ENCODE assay signal across 1 cellular context in the genomic region with DNA sequence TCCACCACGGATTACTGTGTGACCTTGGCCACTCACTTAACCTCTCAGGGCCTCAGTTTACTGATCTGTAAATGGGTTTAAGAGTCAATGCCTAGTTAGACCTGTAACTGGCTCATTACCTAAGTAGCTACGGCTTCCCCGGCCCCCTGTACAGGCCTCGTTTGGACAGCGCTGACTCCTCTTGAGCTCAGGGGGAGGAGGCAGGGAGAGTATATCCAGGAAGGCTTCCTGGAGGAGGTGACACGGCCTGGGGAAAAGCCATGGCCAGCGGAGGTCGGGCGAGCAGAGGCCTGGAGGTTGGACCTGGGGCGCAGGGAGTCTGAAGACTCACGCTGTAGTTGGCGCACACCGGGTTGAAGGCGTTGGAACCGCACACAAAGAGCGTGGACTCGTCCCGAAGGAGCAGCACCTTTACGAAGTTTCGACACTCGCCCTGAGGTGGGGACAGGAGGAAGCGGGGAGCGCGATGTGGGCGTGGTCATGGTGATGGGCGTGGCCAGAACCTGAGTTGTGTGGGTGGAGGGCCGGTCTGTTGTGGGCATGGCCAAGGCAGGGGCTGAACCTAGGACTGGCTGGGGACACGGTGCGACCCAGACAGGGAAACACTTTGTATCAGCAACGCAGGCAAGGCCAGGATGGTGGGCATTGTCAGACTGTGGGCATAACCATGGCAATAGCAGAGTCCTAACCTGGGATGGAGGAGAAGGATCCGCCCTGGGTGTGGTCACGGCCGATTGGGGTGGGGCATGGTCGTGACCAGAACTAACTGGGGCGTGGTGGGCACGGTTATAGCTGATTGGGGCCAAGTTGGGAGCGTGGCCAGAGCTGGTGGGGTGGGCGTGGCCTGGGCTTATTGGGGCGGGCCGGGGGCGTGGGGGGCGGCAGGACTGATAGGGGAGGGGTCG.
TF ChIP-seq lines count a peak whose summit lies in the region.

No MANE protein-coding gene starts in this region.

TF ChIP-seq in K562, 482 proteins besides CTCF, POLR2A, EP300 and RAD21 (continued from another document):
- TF ChIP-seq, protein P1, sequence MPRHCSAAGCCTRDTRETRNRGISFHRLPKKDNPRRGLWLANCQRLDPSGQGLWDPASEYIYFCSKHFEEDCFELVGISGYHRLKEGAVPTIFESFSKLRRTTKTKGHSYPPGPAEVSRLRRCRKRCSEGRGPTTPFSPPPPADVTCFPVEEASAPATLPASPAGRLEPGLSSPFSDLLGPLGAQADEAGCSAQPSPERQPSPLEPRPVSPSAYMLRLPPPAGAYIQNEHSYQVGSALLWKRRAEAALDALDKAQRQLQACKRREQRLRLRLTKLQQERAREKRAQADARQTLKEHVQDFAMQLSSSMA (CRISPR knock-in tag; IDR thresholded peaks at IDR 0.05): no peak
- TF ChIP-seq, protein P2, sequence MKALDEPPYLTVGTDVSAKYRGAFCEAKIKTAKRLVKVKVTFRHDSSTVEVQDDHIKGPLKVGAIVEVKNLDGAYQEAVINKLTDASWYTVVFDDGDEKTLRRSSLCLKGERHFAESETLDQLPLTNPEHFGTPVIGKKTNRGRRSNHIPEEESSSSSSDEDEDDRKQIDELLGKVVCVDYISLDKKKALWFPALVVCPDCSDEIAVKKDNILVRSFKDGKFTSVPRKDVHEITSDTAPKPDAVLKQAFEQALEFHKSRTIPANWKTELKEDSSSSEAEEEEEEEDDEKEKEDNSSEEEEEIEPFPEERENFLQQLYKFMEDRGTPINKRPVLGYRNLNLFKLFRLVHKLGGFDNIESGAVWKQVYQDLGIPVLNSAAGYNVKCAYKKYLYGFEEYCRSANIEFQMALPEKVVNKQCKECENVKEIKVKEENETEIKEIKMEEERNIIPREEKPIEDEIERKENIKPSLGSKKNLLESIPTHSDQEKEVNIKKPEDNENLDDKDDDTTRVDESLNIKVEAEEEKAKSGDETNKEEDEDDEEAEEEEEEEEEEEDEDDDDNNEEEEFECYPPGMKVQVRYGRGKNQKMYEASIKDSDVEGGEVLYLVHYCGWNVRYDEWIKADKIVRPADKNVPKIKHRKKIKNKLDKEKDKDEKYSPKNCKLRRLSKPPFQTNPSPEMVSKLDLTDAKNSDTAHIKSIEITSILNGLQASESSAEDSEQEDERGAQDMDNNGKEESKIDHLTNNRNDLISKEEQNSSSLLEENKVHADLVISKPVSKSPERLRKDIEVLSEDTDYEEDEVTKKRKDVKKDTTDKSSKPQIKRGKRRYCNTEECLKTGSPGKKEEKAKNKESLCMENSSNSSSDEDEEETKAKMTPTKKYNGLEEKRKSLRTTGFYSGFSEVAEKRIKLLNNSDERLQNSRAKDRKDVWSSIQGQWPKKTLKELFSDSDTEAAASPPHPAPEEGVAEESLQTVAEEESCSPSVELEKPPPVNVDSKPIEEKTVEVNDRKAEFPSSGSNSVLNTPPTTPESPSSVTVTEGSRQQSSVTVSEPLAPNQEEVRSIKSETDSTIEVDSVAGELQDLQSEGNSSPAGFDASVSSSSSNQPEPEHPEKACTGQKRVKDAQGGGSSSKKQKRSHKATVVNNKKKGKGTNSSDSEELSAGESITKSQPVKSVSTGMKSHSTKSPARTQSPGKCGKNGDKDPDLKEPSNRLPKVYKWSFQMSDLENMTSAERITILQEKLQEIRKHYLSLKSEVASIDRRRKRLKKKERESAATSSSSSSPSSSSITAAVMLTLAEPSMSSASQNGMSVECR (CRISPR knock-in tag; IDR thresholded peaks at IDR 0.05): peak; percentile 60; the same call in 1 of the 2 replicates
- TF ChIP-seq FOXA3 (CRISPR knock-in tag; conservative IDR thresholded peaks at IDR 0.05 in 1 of 2, IDR thresholded peaks at IDR 0.05 in 1 of 2) (0 out of 4 replicates have a peak, but pooled peaks of 1 of the 2 experiments have one; percentile 64), ESRRB (CRISPR knock-in tag; IDR thresholded peaks at IDR 0.05; ENCODE audit: borderline replicate concordance) (no peak), IFI16 (CRISPR knock-in tag; IDR thresholded peaks at IDR 0.05) (no peak), ASH1L (IDR thresholded peaks at IDR 0.05; ENCODE audit: borderline replicate concordance, low read depth, partially characterized antibody) (peak; percentile 35), SRSF3 (IDR thresholded peaks at IDR 0.05; ENCODE audit: insufficient read depth, low read length) (no peak), SPI1 (IDR thresholded peaks at IDR 0.05; ENCODE audit: borderline replicate concordance, low read depth, low read length) (no peak; the same call in 1 of the 2 replicates), ATF7 (IDR thresholded peaks at IDR 0.05) (no peak), HNRNPL (IDR thresholded peaks at IDR 0.05; ENCODE audit: low read depth, low read length) (no peak), CREM (IDR thresholded peaks at IDR 0.05; ENCODE audit: low read depth) (no peak), TRIM28 (IDR thresholded peaks at IDR 0.05) (0 out of 2 replicates have a peak, but pooled peaks have one; percentile 42), CXXC5 (CRISPR knock-in tag; IDR thresholded peaks at IDR 0.05) (peak; percentile 37; the same call in 1 of the 2 replicates), ZNF324 (CRISPR knock-in tag; IDR thresholded peaks at IDR 0.05) (no peak), NEUROD1 (IDR thresholded peaks at IDR 0.05; ENCODE audit: borderline replicate concordance, low read depth, low read length, partially characterized antibody) (peak; percentile 20), MBD2 (IDR thresholded peaks at IDR 0.05; ENCODE audit: borderline replicate concordance, low read depth) (peak; percentile 87), ZNF431 (CRISPR knock-in tag; IDR thresholded peaks at IDR 0.05) (0 out of 2 replicates have a peak, but pooled peaks have one; percentile 39), ZBED1 (IDR thresholded peaks at IDR 0.05) (0 out of 2 replicates have a peak, but pooled peaks have one; percentile 10), ZNF143 (CRISPR knock-in tag; IDR thresholded peaks at IDR 0.05) (0 out of 2 replicates have a peak, but pooled peaks have one; percentile 35)
- TF ChIP-seq, protein P3, sequence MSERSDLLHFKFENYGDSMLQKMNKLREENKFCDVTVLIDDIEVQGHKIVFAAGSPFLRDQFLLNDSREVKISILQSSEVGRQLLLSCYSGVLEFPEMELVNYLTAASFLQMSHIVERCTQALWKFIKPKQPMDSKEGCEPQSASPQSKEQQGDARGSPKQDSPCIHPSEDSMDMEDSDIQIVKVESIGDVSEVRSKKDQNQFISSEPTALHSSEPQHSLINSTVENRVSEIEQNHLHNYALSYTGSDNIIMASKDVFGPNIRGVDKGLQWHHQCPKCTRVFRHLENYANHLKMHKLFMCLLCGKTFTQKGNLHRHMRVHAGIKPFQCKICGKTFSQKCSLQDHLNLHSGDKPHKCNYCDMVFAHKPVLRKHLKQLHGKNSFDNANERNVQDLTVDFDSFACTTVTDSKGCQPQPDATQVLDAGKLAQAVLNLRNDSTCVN (CRISPR knock-in tag; IDR thresholded peaks at IDR 0.05): no peak
- TF ChIP-seq, protein P4, sequence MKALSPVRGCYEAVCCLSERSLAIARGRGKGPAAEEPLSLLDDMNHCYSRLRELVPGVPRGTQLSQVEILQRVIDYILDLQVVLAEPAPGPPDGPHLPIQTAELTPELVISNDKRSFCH (CRISPR knock-in tag; IDR thresholded peaks at IDR 0.05): no peak
- TF ChIP-seq, protein P4 (tag; IDR thresholded peaks at IDR 0.05): 0 out of 2 replicates have a peak, but pooled peaks have one; percentile 27
- TF ChIP-seq, protein P5, sequence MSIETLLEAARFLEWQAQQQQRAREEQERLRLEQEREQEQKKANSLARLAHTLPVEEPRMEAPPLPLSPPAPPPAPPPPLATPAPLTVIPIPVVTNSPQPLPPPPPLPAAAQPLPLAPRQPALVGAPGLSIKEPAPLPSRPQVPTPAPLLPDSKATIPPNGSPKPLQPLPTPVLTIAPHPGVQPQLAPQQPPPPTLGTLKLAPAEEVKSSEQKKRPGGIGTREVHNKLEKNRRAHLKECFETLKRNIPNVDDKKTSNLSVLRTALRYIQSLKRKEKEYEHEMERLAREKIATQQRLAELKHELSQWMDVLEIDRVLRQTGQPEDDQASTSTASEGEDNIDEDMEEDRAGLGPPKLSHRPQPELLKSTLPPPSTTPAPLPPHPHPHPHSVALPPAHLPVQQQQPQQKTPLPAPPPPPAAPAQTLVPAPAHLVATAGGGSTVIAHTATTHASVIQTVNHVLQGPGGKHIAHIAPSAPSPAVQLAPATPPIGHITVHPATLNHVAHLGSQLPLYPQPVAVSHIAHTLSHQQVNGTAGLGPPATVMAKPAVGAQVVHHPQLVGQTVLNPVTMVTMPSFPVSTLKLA (conservative IDR thresholded peaks at IDR 0.05): peak; percentile 42 to 56; a peak in 2 of 4 replicates
TF ChIP-seq in K562: peak in this region for 90.
